ENCODE assay signal across 1 cellular context in genomic region chr21:44059710-44060109, GRCh38.
TF ChIP-seq lines count a peak whose summit lies in the region.

No MANE protein-coding gene starts in this region.

TF ChIP-seq in K562, 482 proteins besides CTCF, POLR2A, EP300 and RAD21:
- TF ChIP-seq FOXA1 (IDR thresholded peaks at IDR 0.05; ENCODE audit: borderline replicate concordance): no peak
- TF ChIP-seq MAFG (tag; conservative IDR thresholded peaks at IDR 0.05): no peak
- TF ChIP-seq PTBP1 (IDR thresholded peaks at IDR 0.05; ENCODE audit: low read depth, low read length): no peak
- no peak for TF ChIP-seq HLTF (IDR thresholded peaks at IDR 0.05)
- no peak for TF ChIP-seq ZNF3 (CRISPR knock-in tag; IDR thresholded peaks at IDR 0.05)
- no peak for TF ChIP-seq SP1 (CRISPR knock-in tag; IDR thresholded peaks at IDR 0.05)
